Comparison of ENCODE assay signal across 26 cellular contexts in genomic region chr5:73746608-73747007, GRCh38.
"Had no signal": no experiment of that assay in that cellular context is flagged by ENCODE, and none has a peak within 500 bp of the region (broad histone marks: within the 10 kb centered on the region; RNA-seq: fewer than 3 reads in every experiment).

No MANE protein-coding gene starts in this region.

- H3K27me3 ChIP-seq: brain microvascular endothelial cell had no signal

- FAIRE-seq: astrocyte, bronchial epithelial cell, colon had no signal

- DNase-seq: activated B cell treated with CpG ODN at 0.5 μM for 24 hours; activated CD4-positive, alpha-beta T cell treated with anti-CD3 and anti-CD28 coated beads for 48 hours; activated CD4-positive, alpha-beta T cell treated with anti-CD3 and anti-CD28 coated beads, Interleukin-2, amount 50 U/mL, for 1 hour; activated CD4-positive, alpha-beta T cell treated with anti-CD3 and anti-CD28 coated beads, Interleukin-2, amount 50 U/mL, for 48 hours; activated CD8-positive, alpha-beta memory T cell treated with anti-CD3 and anti-CD28 coated beads for 24 hours; activated CD8-positive, alpha-beta T cell treated with anti-CD3 and anti-CD28 coated beads for 36 hours; activated effector memory CD4-positive, alpha-beta T cell treated with Interleukin-2 at 50 U/mL for 16 hours; activated gamma-delta T cell treated with Interleukin-2 at 50 U/mL for 16 hours; activated naive CD4-positive, alpha-beta T cell treated with anti-CD3 and anti-CD28 coated beads, Interleukin-2, amount 50 U/mL, for 16 hours; activated naive CD4-positive, alpha-beta T cell treated with Interleukin-2 at 50 U/mL for 16 hours; activated T-cell treated with anti-CD3 and anti-CD28 coated beads, Interleukin-2, amount 50 U/mL, for 4 hours; amniotic stem cell; anterior cingulate cortex; brain microvascular endothelial cell; effector CD8-positive, alpha-beta T cell; head of caudate nucleus; T-helper 1 cell; T-helper 17 cell; T1000 had no signal

- H3K27ac ChIP-seq: brain microvascular endothelial cell had no signal

- H3K36me3 ChIP-seq: brain microvascular endothelial cell, WERI-Rb-1 had no signal

- ATAC-seq: activated CD4-positive, CD25-positive, alpha-beta regulatory T cell treated with anti-CD3 and anti-CD28 coated beads, Interleukin-2, amount 50 U/mL, for 24 hours; activated CD8-positive, alpha-beta T cell treated with anti-CD3 and anti-CD28 coated beads for 36 hours; activated T-cell treated with anti-CD3 and anti-CD28 coated beads, Interleukin-2, amount 50 U/mL, for 4 hours; activated T-helper 17 cell treated with anti-CD3 and anti-CD28 coated beads, Interleukin-2, amount 50 U/mL, for 72 hours; esophagus mucosa; T-helper 17 cell had no signal
